Comparison of ENCODE assay signal across 2 cellular contexts in genomic region chr17:50209472-50210248, GRCh38.
A peak's percentile ranks its signal among the peaks of the same experiment; 100 is the strongest.
TF ChIP-seq lines count a peak whose summit lies in the region.

No MANE protein-coding gene starts in this region.

TF ChIP-seq in HCT116, 20 proteins besides CTCF, POLR2A, EP300 and RAD21:
- no peak for TF ChIP-seq EZH2 (IDR thresholded peaks at IDR 0.05)
- TF ChIP-seq SIN3A (IDR thresholded peaks at IDR 0.05; ENCODE audit: low read depth), result no peak
- TF ChIP-seq ZNF274 (IDR thresholded peaks at IDR 0.05; ENCODE audit: low read depth, low read length), result no peak
- TF ChIP-seq ATF3 (IDR thresholded peaks at IDR 0.05), result no peak
- TF ChIP-seq EZH2phosphoT487 (IDR thresholded peaks at IDR 0.05; ENCODE audit: borderline replicate concordance), result no peak
- TF ChIP-seq MAX (IDR thresholded peaks at IDR 0.05), result no peak
TF ChIP-seq in HCT116: peak in this region for 0.

TF ChIP-seq in K562, 482 proteins besides CTCF, POLR2A, EP300 and RAD21 (continues in another document):
- TF ChIP-seq CREB3L1 (IDR thresholded peaks at IDR 0.05; ENCODE audit: borderline replicate concordance, low read depth) (peak; percentile 60; the same call in 1 of the 2 replicates), NR4A1 (CRISPR knock-in tag; IDR thresholded peaks at IDR 0.05) (no peak), NR4A1 (tag; IDR thresholded peaks at IDR 0.05) (peak; percentile 71; the same call in 1 of the 2 replicates), MBD2 (IDR thresholded peaks at IDR 0.05; ENCODE audit: borderline replicate concordance, low read depth) (no peak), ZNF280A (IDR thresholded peaks at IDR 0.05; ENCODE audit: low read depth, partially characterized antibody) (no peak), PHF8 (IDR thresholded peaks at IDR 0.05; ENCODE audit: borderline replicate concordance, low read length) (peak; percentile 19; the same call in 1 of the 2 replicates), IRF9 (tag; IDR thresholded peaks at IDR 0.05) (peak; percentile 44; the same call in 1 of the 2 replicates), ZNF583 (CRISPR knock-in tag; IDR thresholded peaks at IDR 0.05) (0 out of 2 replicates have a peak, but pooled peaks have one; percentile 38), MAZ (CRISPR knock-in tag; conservative IDR thresholded peaks at IDR 0.05 in 1 of 2, IDR thresholded peaks at IDR 0.05 in 1 of 2) (peak in 1 of 2 experiments; percentile 10; a peak in 1 of 4 replicates), LARP7 (IDR thresholded peaks at IDR 0.05) (no peak), ELF4 (CRISPR knock-in tag; IDR thresholded peaks at IDR 0.05) (0 out of 2 replicates have a peak, but pooled peaks have one; percentile 20), USF1 (CRISPR knock-in tag; IDR thresholded peaks at IDR 0.05) (peak; percentile 74), ATF7 (IDR thresholded peaks at IDR 0.05) (peak; percentile 24), HINFP (tag; conservative IDR thresholded peaks at IDR 0.05; ENCODE audit: low read depth) (0 out of 2 replicates have a peak, but pooled peaks have one; percentile 22), NR2C1 (IDR thresholded peaks at IDR 0.05) (peak; percentile 92), NR2C1 (tag; IDR thresholded peaks at IDR 0.05) (peak; percentile 93), KDM1A (IDR thresholded peaks at IDR 0.05) (peak in 1 of 2 experiments; percentile 20; a peak in 1 of 4 replicates), YY1 (IDR thresholded peaks at IDR 0.05; ENCODE audit: borderline replicate concordance in 1 of 3, control insufficient read depth in 1 of 3, extremely low read depth in 1 of 3, insufficient read depth in 3 of 3, insufficient read length in 1 of 3, insufficient replicate concordance in 2 of 3, low read depth in 1 of 3, low read length in 2 of 3) (peak in 1 of 3 experiments; percentile 5), ZNF143 (CRISPR knock-in tag; IDR thresholded peaks at IDR 0.05) (0 out of 2 replicates have a peak, but pooled peaks have one; percentile 30), SOX6 (IDR thresholded peaks at IDR 0.05) (no peak), KAT8 (IDR thresholded peaks at IDR 0.05; ENCODE audit: low read depth) (no peak), MYC (IDR thresholded peaks at IDR 0.05; ENCODE audit: low read depth, low read length) (peak; percentile 47; the same call in 1 of the 2 replicates), MYC (CRISPR knock-in tag; IDR thresholded peaks at IDR 0.05; ENCODE audit: borderline replicate concordance, low read depth) (peak; percentile 29; the same call in 1 of the 2 replicates), GATAD2A (IDR thresholded peaks at IDR 0.05) (0 out of 2 replicates have a peak, but pooled peaks have one; percentile 13), ID3 (CRISPR knock-in tag; IDR thresholded peaks at IDR 0.05) (no peak), ID3 (tag; IDR thresholded peaks at IDR 0.05) (peak; percentile 37; the same call in 1 of the 2 replicates), E2F6 (IDR thresholded peaks at IDR 0.05; ENCODE audit: borderline replicate concordance in 1 of 2, extremely low read depth in 1 of 2, insufficient read depth in 1 of 2, insufficient read length in 1 of 2, low read depth in 1 of 2, low read length in 1 of 2, poor library complexity in 1 of 2, severe bottlenecking in 1 of 2) (peak in 1 of 2 experiments; percentile 12), ZNF740 (CRISPR knock-in tag; IDR thresholded peaks at IDR 0.05) (no peak), ZNF740 (tag; IDR thresholded peaks at IDR 0.05) (no peak), KAT7 (CRISPR knock-in tag; IDR thresholded peaks at IDR 0.05; ENCODE audit: borderline replicate concordance) (0 out of 2 replicates have a peak, but pooled peaks have one; percentile 19), KDM5B (IDR thresholded peaks at IDR 0.05; ENCODE audit: insufficient replicate concordance, low read depth, low read length) (no peak), NELFE (IDR thresholded peaks at IDR 0.05; ENCODE audit: insufficient read depth, insufficient read length) (no peak), FOXP4 (CRISPR knock-in tag; IDR thresholded peaks at IDR 0.05; ENCODE audit: borderline replicate concordance) (0 out of 2 replicates have a peak, but pooled peaks have one; percentile 19), NR2C2 (CRISPR knock-in tag; IDR thresholded peaks at IDR 0.05) (peak; percentile 93), NR2C2 (tag; IDR thresholded peaks at IDR 0.05) (peak; percentile 82), ZNF699 (CRISPR knock-in tag; IDR thresholded peaks at IDR 0.05; ENCODE audit: insufficient replicate concordance) (no peak), TRIM25 (IDR thresholded peaks at IDR 0.05; ENCODE audit: borderline replicate concordance) (no peak), GABPB1 (CRISPR knock-in tag; IDR thresholded peaks at IDR 0.05) (peak; percentile 61; the same call in 1 of the 2 replicates), E4F1 (CRISPR knock-in tag; IDR thresholded peaks at IDR 0.05; ENCODE audit: borderline replicate concordance) (no peak)
